ENCODE assay signal across 17 cellular contexts in genomic region chr14:34766060-34766459, GRCh38. TPM values are rescaled to one million over a fixed set of nuclear protein-coding genes. Genes with fewer than 3 reads are reported as not detected.
DNase-seq lines count a peak whose midpoint lies in the region; ATAC-seq and TF ChIP-seq lines count a peak whose summit lies in the region.
"Had no signal": no experiment of that assay in that cellular context is flagged by ENCODE, and none has a peak within 500 bp of the region (broad histone marks: within the 10 kb centered on the region; RNA-seq: fewer than 3 reads in every experiment).

No MANE protein-coding gene starts in this region.

- intact Hi-C loops in adrenal gland (cut with DNase I), result no loop called here

- H3K4me1 ChIP-seq in GM23248 (ENCODE audit: insufficient read depth), result peaks cover 19% of the 10 kb centered on the region
- peaks cover 5 to 6% of the 10 kb centered on the region in 2 donors for H3K4me1 ChIP-seq in adrenal gland (replicated peaks in 1 of 2)

- no peak for DNase-seq in AG04450 (ENCODE audit: low read depth, low spot score)
- DNase-seq in GM23248, result no peak
- no peak for DNase-seq in T-cell
- DNase-seq in kidney epithelial cell (ENCODE audit: low read depth), result no peak
- DNase-seq in adrenal gland, result no peak
- DNase-seq: activated CD4-positive, alpha-beta T cell treated with anti-CD3 and anti-CD28 coated beads for 36 hours; activated T-cell treated with anti-CD3 and anti-CD28 coated beads, Interleukin-2, amount 50 U/mL, for 1 hour; aorta; effector CD4-positive, alpha-beta T cell; HCEC 1CT; islet precursor cell; mucosa of descending colon; OCI-M1; stimulated activated CD8-positive, alpha-beta memory T cell treated with anti-CD3 and anti-CD28 coated beads, Interleukin-4, amount 100 ng/mL, for 48 hours had no signal

- H3K4me3 Mint-ChIP-seq in T-cell, result no peak overlapping the region
- H3K4me3 Mint-ChIP-seq: activated CD4-positive, alpha-beta T cell treated with anti-CD3 and anti-CD28 coated beads for 36 hours had no signal

- H3K79me2 ChIP-seq in GM23248 (ENCODE audit: insufficient read depth), result no peaks in the 10 kb centered on the region

- H4K20me1 ChIP-seq in GM23248 (ENCODE audit: insufficient read depth), result no peaks in the 10 kb centered on the region

- ATAC-seq in T-cell (replicated peaks in 1 of 4), result no peak
- no peak for ATAC-seq in HG03139 (IDR thresholded peaks at IDR 0.05; ENCODE audit: unreplicated experiment)
- no peak for ATAC-seq in HG02970 (IDR thresholded peaks at IDR 0.05; ENCODE audit: low FRiP score, unreplicated experiment)
- no peak for ATAC-seq in GM18873 (IDR thresholded peaks at IDR 0.05; ENCODE audit: low FRiP score, unreplicated experiment)
- ATAC-seq: activated CD4-positive, alpha-beta T cell treated with anti-CD3 and anti-CD28 coated beads for 36 hours; mucosa of descending colon had no signal

- no peak for TF ChIP-seq POLR2A in adrenal gland (IDR thresholded peaks at IDR 0.05)

- H3K4me1 Mint-ChIP-seq in T-cell, result no peaks in the 10 kb centered on the region
- H3K4me1 Mint-ChIP-seq: activated CD4-positive, alpha-beta T cell treated with anti-CD3 and anti-CD28 coated beads for 36 hours had no signal

- H3K9me2 ChIP-seq in GM23248 (ENCODE audit: insufficient read depth), result no peaks in the 10 kb centered on the region

- no peaks in the 10 kb centered on the region for H3K27me3 ChIP-seq in AG04450 (ENCODE audit: control insufficient read depth, insufficient read depth, low read length)
- H3K27me3 ChIP-seq in GM23248 (replicated peaks; ENCODE audit: insufficient read depth), result no peaks in the 10 kb centered on the region
- H3K27me3 ChIP-seq in kidney epithelial cell (ENCODE audit: control insufficient read depth, insufficient read depth, low read length), result no peaks in the 10 kb centered on the region
- H3K27me3 ChIP-seq in adrenal gland, result no peaks in the 10 kb centered on the region

- H3K36me3 Mint-ChIP-seq in T-cell, result peaks cover 41% of the 10 kb centered on the region

- H3K4me2 ChIP-seq in GM23248 (ENCODE audit: unreplicated experiment), result no peak overlapping the region

- H3K9me3 ChIP-seq in AG04450 (ENCODE audit: control insufficient read depth, insufficient read depth, low read length), result no peaks in the 10 kb centered on the region
- no peaks in the 10 kb centered on the region for H3K9me3 ChIP-seq in GM23248 (ENCODE audit: low read depth)
- no peaks in the 10 kb centered on the region for H3K9me3 ChIP-seq in adrenal gland (replicated peaks in 1 of 3)
- H3K9me3 ChIP-seq: mucosa of descending colon had no signal

- in situ Hi-C loops in GM23248 (cut with MboI), result no loop called here

- H3K4me3 ChIP-seq in AG04450 (ENCODE audit: low read depth, low read length) (no peak overlapping the region), GM23248 (no peak overlapping the region), kidney epithelial cell (ENCODE audit: low read depth, low read length) (no peak overlapping the region), adrenal gland (no peak overlapping the region)
- H3K4me3 ChIP-seq: mucosa of descending colon had no signal

- POLR2A ChIA-PET in AG04450 (lab: Yijun Ruan, JAX), result no interaction called here
- POLR2A ChIA-PET in T-cell (lab: Charles Lee), result no interaction called here

- H3K36me3 ChIP-seq in GM23248 (ENCODE audit: low read depth) (peaks cover 34% of the 10 kb centered on the region; the same call in 1 of the 2 replicates), kidney epithelial cell (ENCODE audit: control insufficient read depth, insufficient read depth, low read length) (no peaks in the 10 kb centered on the region), adrenal gland (replicated peaks in 1 of 2) (peaks cover 0 to 21% of the 10 kb centered on the region in 2 donors)

- H3K27ac Mint-ChIP-seq in T-cell, result peak overlapping the region; percentile 6 to 45
- H3K27ac Mint-ChIP-seq: activated CD4-positive, alpha-beta T cell treated with anti-CD3 and anti-CD28 coated beads for 36 hours had no signal

- H3K27ac ChIP-seq in AG04450 (ENCODE audit: low read depth, low read length), result no peak overlapping the region
- H3K27ac ChIP-seq in GM23248, result no peak overlapping the region
- no peak overlapping the region for H3K27ac ChIP-seq in adrenal gland

- H2AFZ ChIP-seq in GM23248, result peak overlapping the region; percentile 12; the same call in 1 of the 2 replicates

- H3K27me3 Mint-ChIP-seq in T-cell, result no peaks in the 10 kb centered on the region
- H3K27me3 Mint-ChIP-seq: activated CD4-positive, alpha-beta T cell treated with anti-CD3 and anti-CD28 coated beads for 36 hours had no signal

- 75 to 78% methylated on average over 3 of the region's 3 CpGs for WGBS in GM23248 (ENCODE audit: low coverage in 1 of 2, low lambda C conversion rate in 2 of 2, missing lambda C conversion rate in 2 of 2), 2 experiments
- WGBS in adrenal gland, 4 donors, result 84 to 93% (median 90%) methylated on average over 3 of the region's 3 CpGs

- no peaks in the 10 kb centered on the region for H3K9me3 Mint-ChIP-seq in T-cell

- TF ChIP-seq CTCF in AG04450 (IDR thresholded peaks at IDR 0.05; ENCODE audit: low read depth, low read length), result peak; percentile 25
- TF ChIP-seq CTCF in kidney epithelial cell (IDR thresholded peaks at IDR 0.05; ENCODE audit: insufficient read depth, low read length, poor library complexity, severe bottlenecking), result peak; percentile 18
- no peak for TF ChIP-seq CTCF in adrenal gland (IDR thresholded peaks at IDR 0.05)

- CTCF ChIA-PET in AG04450 (lab: Charles Lee), result interaction anchor here (1.9 kb wide), 1 partner anchor 93 kb away, joined by 5 read pairs; no protein-coding TSS in a partner anchor
- CTCF ChIA-PET in T-cell (lab: Charles Lee), result no interaction called here

- H3K9ac ChIP-seq in GM23248, result no peak overlapping the region

- no peaks in the 10 kb centered on the region; the same call in 1 of the 2 replicates for H3F3A ChIP-seq in GM23248 (ENCODE audit: insufficient read depth)

RNA-seq across cellular contexts. Expression of gene CFL2, which starts 51.7 kb away (rescaled TPM):
- polyA plus RNA-seq in AG04450 (2011; rRNA removed), result 163 and 229 TPM in 2 replicates
- polyA minus RNA-seq in AG04450 (2011; rRNA and poly(A)+ RNA removed), result 56.6 and 121 TPM in 2 replicates
- 92.2 and 103 TPM in 2 replicates for total RNA-seq in GM23248 (2014; rRNA removed; shearing (Covaris generic))
- polyA plus RNA-seq in GM23248 (2016; fragmentation: Nextera tagmentation; extraction: Ambion mirVana), result 183 and 185 TPM in 2 replicates
- 10 to 100 TPM; 10.7 to 27.3 (median 13.9) TPM for total RNA-seq in T-cell
- 32.4 and 34.0 TPM in 2 replicates for total RNA-seq in kidney epithelial cell
- total RNA-seq in adrenal gland, result 100 to 1,000 TPM in 7 of 8 donors, 10 to 100 TPM in 1; 98.4 to 219 (median 134) TPM
- polyA plus RNA-seq in adrenal gland, result 100 to 1,000 TPM in 1 of 3 donors, 10 to 100 TPM in 2; 42.8 to 228 (median 63.6) TPM

Comparison
In these comparisons a context has a peak if more than half of its experiments do, and no peak if none do; other contexts are left out.
1. CTCF ChIP-seq: peak in AG04450 (single experiment) and kidney epithelial cell (single experiment); none in adrenal gland (0 of 6).